Comparison of ENCODE assay signal across 8 cellular contexts in genomic region chr10:73848821-73849489, GRCh38. TPM values are rescaled to one million over a fixed set of nuclear protein-coding genes. Genes with fewer than 3 reads are reported as not detected.
DNase-seq lines count a peak whose midpoint lies in the region; ATAC-seq and TF ChIP-seq lines count a peak whose summit lies in the region.

No MANE protein-coding gene starts in this region.

- H2AFZ ChIP-seq in PC-9: no peak overlapping the region
- no peak overlapping the region for H2AFZ ChIP-seq in fibroblast of lung (ENCODE audit: low read length)

- H3K4me2 ChIP-seq in PC-9 (no peak overlapping the region), fibroblast of lung (ENCODE audit: extremely low read depth, insufficient read depth, low read length) (no peak overlapping the region)

- CTCF ChIA-PET in PC-9 (lab: Charles Lee): interaction anchor here (0.5 to 1.1 kb wide), 5 partner anchors 16 to 160 kb away, joined by 3 to 11 read pairs (median 4); partner anchors contain the start of gene CAMK2G

- H3K9ac ChIP-seq in fibroblast of lung (ENCODE audit: insufficient read depth, low read length): no peak overlapping the region

- H4K20me1 ChIP-seq in PC-9 (ENCODE audit: insufficient read depth): peaks cover 69% of the 10 kb centered on the region
- no peaks in the 10 kb centered on the region for H4K20me1 ChIP-seq in fibroblast of lung (ENCODE audit: control insufficient read depth, extremely low read depth, insufficient read depth, low read length)

- no peak overlapping the region for H3K4me3 Mint-ChIP-seq in nephron

- no peaks in the 10 kb centered on the region for H3K27me3 ChIP-seq in PC-9 (ENCODE audit: insufficient read depth, low read depth)
- H3K27me3 ChIP-seq in fibroblast of lung (ENCODE audit: control insufficient read depth, insufficient read depth, low read length): no peaks in the 10 kb centered on the region

- no peak overlapping the region for H3K27ac ChIP-seq in PC-9
- H3K27ac ChIP-seq in fibroblast of lung (ENCODE audit: insufficient read depth, low read length): no peak overlapping the region

- peak; percentile 100 for TF ChIP-seq CTCF in PC-9 (conservative IDR thresholded peaks at IDR 0.05)
- TF ChIP-seq CTCF in fibroblast of lung (conservative IDR thresholded peaks at IDR 0.05 in 1 of 2, IDR thresholded peaks at IDR 0.05 in 1 of 2; ENCODE audit: low read depth in 1 of 2, low read length in 2 of 2): peak; percentile 97 to 99
- TF ChIP-seq CTCF in nephron (IDR thresholded peaks at IDR 0.05; ENCODE audit: unreplicated experiment in 3 of 3): peak; percentile 99

- H3K27ac Mint-ChIP-seq in nephron: peak overlapping the region in 2 of 3 experiments; percentile 28 to 34

- intact Hi-C loops in PC-9 (cut with micrococcal nuclease; ENCODE audit: unreplicated experiment): loop anchor here (1.0 kb wide), 3 partner anchors 30 to 91 kb away; no protein-coding TSS in a partner anchor

- H3F3A ChIP-seq in PC-9 (ENCODE audit: insufficient read depth, low read depth): peaks cover 87% of the 10 kb centered on the region; the same call in 1 of the 2 replicates

- no peaks in the 10 kb centered on the region for H3K9me2 ChIP-seq in PC-9 (ENCODE audit: insufficient read depth)

- H3K9me3 ChIP-seq in PC-9 (ENCODE audit: insufficient read depth, low read depth): no peaks in the 10 kb centered on the region
- no peaks in the 10 kb centered on the region for H3K9me3 ChIP-seq in fibroblast of lung (ENCODE audit: control insufficient read depth, insufficient read depth, low read depth, low read length)

- DNase-seq in D341Med (ENCODE audit: low spot score) (peak; percentile 82), HS-5 (ENCODE audit: low read depth) (peak; percentile 43), PC-9 (peak; percentile 66 to 82), fibroblast of lung (ENCODE audit: low read depth in 2 of 2) (peak; percentile 65 to 79)
- DNase-seq in activated T-cell treated with anti-CD3 and anti-CD28 coated beads, Interleukin-2, amount 50 U/mL, for 48 hours: peak; percentile 96 to 97
- peak; percentile 75 to 91 (median 86) for DNase-seq in stimulated activated naive CD4-positive, alpha-beta T cell (lab: John Stamatoyannopoulos, UW)

- H3K36me3 Mint-ChIP-seq in nephron (ENCODE audit: low read depth): peaks cover 46% of the 10 kb centered on the region

- peak; percentile 85 for ATAC-seq in GM21360 (IDR thresholded peaks at IDR 0.05; ENCODE audit: unreplicated experiment)

- H3K9me3 Mint-ChIP-seq in nephron: no peaks in the 10 kb centered on the region

- H3K4me3 ChIP-seq in PC-9 (no peak overlapping the region), fibroblast of lung (replicated peaks in 1 of 4; ENCODE audit: control extremely low read depth in 1 of 4, insufficient read depth in 1 of 4, low read depth in 3 of 4, low read length in 4 of 4) (no peak overlapping the region)

- POLR2A ChIA-PET in PC-9 (lab: Charles Lee; ENCODE audit: unreplicated experiment): no interaction called here

- H3K4me1 ChIP-seq in PC-9 (replicated peaks; ENCODE audit: insufficient read depth) (no peaks in the 10 kb centered on the region), fibroblast of lung (ENCODE audit: control insufficient read depth, extremely low read depth, insufficient read depth, low read length) (peaks cover 8% of the 10 kb centered on the region)

- no TSS peak for BruUV-seq in PC-9 (replicated peaks; lab: Mats Ljungman, UMichigan)

- H3K79me2 ChIP-seq in PC-9 (ENCODE audit: low read depth): peaks cover 44% of the 10 kb centered on the region; the same call in 1 of the 2 replicates
- no peaks in the 10 kb centered on the region for H3K79me2 ChIP-seq in fibroblast of lung (ENCODE audit: control insufficient read depth, insufficient read depth, low read length)

- H3K36me3 ChIP-seq in PC-9 (ENCODE audit: low read depth) (peaks cover 54% of the 10 kb centered on the region), fibroblast of lung (ENCODE audit: control insufficient read depth, insufficient read depth, low read length) (peaks cover 10% of the 10 kb centered on the region)

- H3K27me3 Mint-ChIP-seq in nephron (ENCODE audit: low read depth): no peaks in the 10 kb centered on the region

- peaks cover 14% of the 10 kb centered on the region for H3K4me1 Mint-ChIP-seq in nephron

RNA-seq across cellular contexts. Expression of gene CAMK2G, which starts 25.4 kb away (rescaled TPM):
- total RNA-seq in PC-9 (2021) (125 and 147 TPM in 2 replicates), fibroblast of lung (19.8 and 25.9 TPM in 2 replicates)
- polyA plus RNA-seq in fibroblast of lung: 26.6 and 32.2 TPM in 2 replicates
- 18.0 and 23.2 TPM in 2 replicates for polyA plus RNA-seq in fibroblast of lung (2012)
- 27.2 and 39.5 TPM in 2 replicates for polyA minus RNA-seq in fibroblast of lung (ENCODE audit: low replicate concordance)

RNA-seq across cellular contexts. Expression of gene NDST2, which starts 37.6 kb away (rescaled TPM):
- total RNA-seq in PC-9 (2021) (20.4 and 22.8 TPM in 2 replicates), fibroblast of lung (10.5 and 12.6 TPM in 2 replicates)
- 15.2 and 17.9 TPM in 2 replicates for polyA plus RNA-seq in fibroblast of lung
- polyA plus RNA-seq in fibroblast of lung (2012): 15.3 and 17.8 TPM in 2 replicates
- polyA minus RNA-seq in fibroblast of lung (ENCODE audit: low replicate concordance): 16.0 and 38.4 TPM in 2 replicates

Comparison
In these comparisons a context has a peak if more than half of its experiments do, and no peak if none do; other contexts are left out.
1. DNase-seq: peak in every context shown above with its lines; median percentile 96 in activated T-cell treated with anti-CD3 and anti-CD28 coated beads, Interleukin-2, amount 50 U/mL, for 48 hours; 86 in stimulated activated naive CD4-positive, alpha-beta T cell; 82 in D341Med; 74 in PC-9; 72 in fibroblast of lung; 43 in HS-5.